17 cellular contexts compared by ENCODE assay signal in the genomic region with DNA sequence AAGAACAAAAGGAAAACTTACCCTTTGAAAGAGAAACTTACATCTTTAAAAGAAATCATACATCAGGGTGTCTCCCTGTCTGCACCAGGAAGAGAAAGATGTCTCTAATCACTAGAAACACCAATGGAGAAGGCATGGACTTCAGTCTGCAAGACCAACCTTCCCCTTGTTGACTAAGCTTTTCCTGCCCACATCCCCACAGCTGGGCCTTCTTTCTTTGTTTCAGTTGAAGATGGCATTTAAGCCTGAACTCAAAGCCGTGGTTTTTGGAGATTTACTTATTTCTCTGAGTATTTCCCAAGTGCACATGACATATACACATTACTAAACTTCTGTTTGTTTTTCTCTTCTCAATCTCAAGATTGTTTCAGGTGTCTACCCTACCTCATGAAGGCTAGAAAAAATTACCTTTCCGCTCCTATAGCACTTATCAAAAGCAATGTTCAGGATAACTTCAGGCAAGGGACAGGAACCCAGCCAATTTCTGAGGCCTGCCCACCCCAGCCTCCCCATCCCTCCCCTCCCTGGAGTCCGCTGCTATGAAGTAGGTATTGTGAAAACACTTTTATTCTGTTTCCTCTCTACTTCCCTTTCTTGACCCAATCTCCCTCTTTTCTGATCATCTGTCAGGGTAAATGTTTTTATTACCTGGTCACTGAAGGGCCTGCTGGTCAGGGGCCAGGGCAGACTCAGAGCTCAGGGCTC. TPM values are rescaled to one million over a fixed set of nuclear protein-coding genes. Genes with fewer than 3 reads are reported as not detected.
DNase-seq lines count a peak whose midpoint lies in the region; ATAC-seq and TF ChIP-seq lines count a peak whose summit lies in the region.
"Had no signal": no experiment of that assay in that cellular context is flagged by ENCODE, and none has a peak within 500 bp of the region (broad histone marks: within the 10 kb centered on the region; RNA-seq: fewer than 3 reads in every experiment).

No MANE protein-coding gene starts in this region.

- H3K27me3 Mint-ChIP-seq in T-helper 2 cell treated with Interferon-gamma antibody and Interleukin-4, amounts not matched to agents 5 μg/mL and 100 μg/mL, for 36 hours (ENCODE audit: low read depth) = no peaks in the 10 kb centered on the region
- H3K27me3 Mint-ChIP-seq in activated naive CD8-positive, alpha-beta T cell treated with anti-CD3 and anti-CD28 coated beads, Interleukin-2, amount 50 U/mL, for 24 hours = peaks cover 10% of the 10 kb centered on the region
- H3K27me3 Mint-ChIP-seq in neural crest cell (ENCODE audit: low read depth) (peaks cover 16% of the 10 kb centered on the region), glutamatergic neuron (ENCODE audit: unreplicated experiment) (no peaks in the 10 kb centered on the region)
- peaks cover 0 to 11% (median 9%) of the 10 kb centered on the region in 5 donors for H3K27me3 Mint-ChIP-seq in naive thymus-derived CD4-positive, alpha-beta T cell

- no peak overlapping the region for H3K4me3 ChIP-seq in Loucy (ENCODE audit: low read length, poor library complexity, severe bottlenecking)
- no peak overlapping the region for H3K4me3 ChIP-seq in naive thymus-derived CD4-positive, alpha-beta T cell (ENCODE audit: low read length)
- H3K4me3 ChIP-seq: A549, ascending aorta, left lung had no signal

- H3K79me2 ChIP-seq in Loucy (ENCODE audit: insufficient read depth, low read length) = peaks cover 21% of the 10 kb centered on the region

- intact Hi-C loops in naive thymus-derived CD4-positive, alpha-beta T cell (cut with micrococcal nuclease) = loop anchor here (5.0 to 10.0 kb wide), 2 partner anchors 1021 to 1039 kb away; a partner anchor contains a TSS

- DNase-seq in T-helper 2 cell treated with Interferon-gamma antibody and Interleukin-4, amounts not matched to agents 5 μg/mL and 100 μg/mL, for 36 hours (ENCODE audit: low spot score) = peak; percentile 42
- DNase-seq in T-helper 2 cell = no peak
- peak; percentile 25 for DNase-seq in activated naive CD8-positive, alpha-beta T cell treated with anti-CD3 and anti-CD28 coated beads, Interleukin-2, amount 50 U/mL, for 24 hours
- DNase-seq in neural crest cell (ENCODE audit: low read depth, low spot score) = no peak
- no peak for DNase-seq in glutamatergic neuron
- no peak for DNase-seq in cerebellum (ENCODE audit: low spot score)
- DNase-seq in naive thymus-derived CD4-positive, alpha-beta T cell = no peak
- DNase-seq: activated T-cell treated with anti-CD3 and anti-CD28 coated beads, Interleukin-2, amount 50 U/mL, for 72 hours; left lung; naive B cell; NCI-H1048; NCI-H2171 treated with DMSO at 0.1 percent for 48 hours; NK-92 treated with Interleukin-12 subunit alpha and Interleukin-12 subunit beta, amount 100 ng/mL, for 24 hours; SK-N-SH had no signal

- H3K4me1 ChIP-seq in Loucy (ENCODE audit: insufficient read depth, low read length, poor library complexity, severe bottlenecking) = peaks cover 33% of the 10 kb centered on the region
- H3K4me1 ChIP-seq in naive thymus-derived CD4-positive, alpha-beta T cell (ENCODE audit: control insufficient read depth in 2 of 2, insufficient read depth in 2 of 2, low read length in 2 of 2) = peaks cover 5 to 10% of the 10 kb centered on the region in 2 donors

- H3K9me2 ChIP-seq in Loucy (replicated peaks; ENCODE audit: low read depth, low read length) = no peaks in the 10 kb centered on the region
- H3K9me2 ChIP-seq: SK-N-SH had no signal

- H3K36me3 Mint-ChIP-seq in T-helper 2 cell treated with Interferon-gamma antibody and Interleukin-4, amounts not matched to agents 5 μg/mL and 100 μg/mL, for 36 hours (ENCODE audit: low read depth) = no peaks in the 10 kb centered on the region
- no peaks in the 10 kb centered on the region for H3K36me3 Mint-ChIP-seq in activated naive CD8-positive, alpha-beta T cell treated with anti-CD3 and anti-CD28 coated beads, Interleukin-2, amount 50 U/mL, for 24 hours (ENCODE audit: low read depth)
- H3K36me3 Mint-ChIP-seq in neural crest cell (ENCODE audit: low read depth) (no peaks in the 10 kb centered on the region), glutamatergic neuron (ENCODE audit: unreplicated experiment) (no peaks in the 10 kb centered on the region)
- no peaks in the 10 kb centered on the region for H3K36me3 Mint-ChIP-seq in naive thymus-derived CD4-positive, alpha-beta T cell
- H3K36me3 Mint-ChIP-seq: naive B cell had no signal

- peaks cover 19% of the 10 kb centered on the region for H3K4me1 Mint-ChIP-seq in T-helper 2 cell treated with Interferon-gamma antibody and Interleukin-4, amounts not matched to agents 5 μg/mL and 100 μg/mL, for 36 hours (ENCODE audit: low read depth)
- H3K4me1 Mint-ChIP-seq in activated naive CD8-positive, alpha-beta T cell treated with anti-CD3 and anti-CD28 coated beads, Interleukin-2, amount 50 U/mL, for 24 hours = peaks cover 48% of the 10 kb centered on the region
- H3K4me1 Mint-ChIP-seq in neural crest cell = peaks cover 26% of the 10 kb centered on the region
- peaks cover 18% of the 10 kb centered on the region for H3K4me1 Mint-ChIP-seq in glutamatergic neuron (ENCODE audit: low read depth, unreplicated experiment)
- peaks cover 12 to 34% (median 26%) of the 10 kb centered on the region in 7 donors for H3K4me1 Mint-ChIP-seq in naive thymus-derived CD4-positive, alpha-beta T cell

- ATAC-seq in activated naive CD8-positive, alpha-beta T cell treated with anti-CD3 and anti-CD28 coated beads, Interleukin-2, amount 50 U/mL, for 24 hours = peak; percentile 34
- no peak for ATAC-seq in naive thymus-derived CD4-positive, alpha-beta T cell
- ATAC-seq: A549; activated T-cell treated with anti-CD3 and anti-CD28 coated beads, Interleukin-2, amount 50 U/mL, for 72 hours; left lung had no signal

- no peaks in the 10 kb centered on the region for H3K9me3 ChIP-seq in Loucy (ENCODE audit: insufficient read depth, low read depth, low read length)
- no peaks in the 10 kb centered on the region for H3K9me3 ChIP-seq in naive thymus-derived CD4-positive, alpha-beta T cell (ENCODE audit: control insufficient read depth in 2 of 3, low read length in 3 of 3)
- H3K9me3 ChIP-seq: A549, ascending aorta, left lung, SK-N-SH had no signal

- POLR2A ChIA-PET in naive thymus-derived CD4-positive, alpha-beta T cell (lab: Charles Lee) = interaction anchor here (0.6 kb wide), 1 partner anchor 648 kb away, joined by 3 read pairs; a partner anchor contains a TSS

- peaks cover 9% of the 10 kb centered on the region; the same call in 1 of the 2 replicates for H3F3A ChIP-seq in Loucy (ENCODE audit: low read depth)

- H2AFZ ChIP-seq in Loucy (ENCODE audit: low read length) = peak overlapping the region; percentile 93

- no peaks in the 10 kb centered on the region for H3K36me3 ChIP-seq in Loucy (ENCODE audit: insufficient read depth, low read length)
- no peaks in the 10 kb centered on the region for H3K36me3 ChIP-seq in naive thymus-derived CD4-positive, alpha-beta T cell (ENCODE audit: control insufficient read depth in 2 of 3, insufficient read depth in 3 of 3, low read length in 3 of 3)
- H3K36me3 ChIP-seq: ascending aorta, left lung had no signal

- no peaks in the 10 kb centered on the region for H3K27me3 ChIP-seq in Loucy (ENCODE audit: insufficient read depth, low read length, poor library complexity, severe bottlenecking)
- no peaks in the 10 kb centered on the region for H3K27me3 ChIP-seq in naive thymus-derived CD4-positive, alpha-beta T cell (ENCODE audit: control insufficient read depth in 2 of 2, insufficient read depth in 2 of 2, low read length in 2 of 2)
- H3K27me3 ChIP-seq: ascending aorta, left lung had no signal

- H3K4me2 ChIP-seq in Loucy (ENCODE audit: low read depth, low read length, poor library complexity, severe bottlenecking) = peak overlapping the region; percentile 8
- H3K4me2 ChIP-seq: A549, SK-N-SH had no signal

- TF ChIP-seq CTCF in Loucy (conservative IDR thresholded peaks at IDR 0.05; ENCODE audit: low read length) = no peak
- no peak for TF ChIP-seq CTCF in neural crest cell (conservative IDR thresholded peaks at IDR 0.05)
- no peak for TF ChIP-seq CTCF in glutamatergic neuron (IDR thresholded peaks at IDR 0.05; ENCODE audit: partially characterized antibody, unreplicated experiment)

- H3K27ac ChIP-seq in naive thymus-derived CD4-positive, alpha-beta T cell (ENCODE audit: low read depth, low read length) = no peak overlapping the region
- H3K27ac ChIP-seq: A549, ascending aorta had no signal

- CTCF ChIA-PET in naive thymus-derived CD4-positive, alpha-beta T cell (lab: Charles Lee) = interaction anchor here (0.6 to 5.6 kb wide), 11 partner anchors 8 to 581 kb away, joined by 3 to 64 read pairs (median 7); a partner anchor contains a TSS

- no peak overlapping the region for H3K4me3 Mint-ChIP-seq in T-helper 2 cell treated with Interferon-gamma antibody and Interleukin-4, amounts not matched to agents 5 μg/mL and 100 μg/mL, for 36 hours
- H3K4me3 Mint-ChIP-seq in activated naive CD8-positive, alpha-beta T cell treated with anti-CD3 and anti-CD28 coated beads, Interleukin-2, amount 50 U/mL, for 24 hours = peak overlapping the region; percentile 4
- H3K4me3 Mint-ChIP-seq in neural crest cell (no peak overlapping the region), glutamatergic neuron (ENCODE audit: unreplicated experiment) (no peak overlapping the region)
- H3K4me3 Mint-ChIP-seq in naive thymus-derived CD4-positive, alpha-beta T cell = peak overlapping the region in 1 of 10 donors; percentile 17
- H3K4me3 Mint-ChIP-seq: activated T-cell treated with anti-CD3 and anti-CD28 coated beads, Interleukin-2, amount 50 U/mL, for 72 hours had no signal

- H3K27ac Mint-ChIP-seq in T-helper 2 cell treated with Interferon-gamma antibody and Interleukin-4, amounts not matched to agents 5 μg/mL and 100 μg/mL, for 36 hours = no peak overlapping the region
- peak overlapping the region; percentile 37 for H3K27ac Mint-ChIP-seq in activated naive CD8-positive, alpha-beta T cell treated with anti-CD3 and anti-CD28 coated beads, Interleukin-2, amount 50 U/mL, for 24 hours
- H3K27ac Mint-ChIP-seq in neural crest cell (ENCODE audit: unreplicated experiment) = peak overlapping the region; percentile 83
- H3K27ac Mint-ChIP-seq in glutamatergic neuron (ENCODE audit: unreplicated experiment) = no peak overlapping the region
- peak overlapping the region in 2 of 9 donors; percentile 43 to 72 for H3K27ac Mint-ChIP-seq in naive thymus-derived CD4-positive, alpha-beta T cell
- H3K27ac Mint-ChIP-seq: activated T-cell treated with anti-CD3 and anti-CD28 coated beads, Interleukin-2, amount 50 U/mL, for 72 hours had no signal

- peak overlapping the region; percentile 48 for H3K9ac ChIP-seq in Loucy (ENCODE audit: low read depth, low read length, poor library complexity, severe bottlenecking)
- H3K9ac ChIP-seq: SK-N-SH had no signal

- H3K9me3 Mint-ChIP-seq in T-helper 2 cell treated with Interferon-gamma antibody and Interleukin-4, amounts not matched to agents 5 μg/mL and 100 μg/mL, for 36 hours = no peaks in the 10 kb centered on the region
- no peaks in the 10 kb centered on the region for H3K9me3 Mint-ChIP-seq in activated naive CD8-positive, alpha-beta T cell treated with anti-CD3 and anti-CD28 coated beads, Interleukin-2, amount 50 U/mL, for 24 hours
- H3K9me3 Mint-ChIP-seq in neural crest cell = no peaks in the 10 kb centered on the region
- no peaks in the 10 kb centered on the region for H3K9me3 Mint-ChIP-seq in glutamatergic neuron (ENCODE audit: unreplicated experiment)
- no peaks in the 10 kb centered on the region for H3K9me3 Mint-ChIP-seq in naive thymus-derived CD4-positive, alpha-beta T cell
- H3K9me3 Mint-ChIP-seq: activated T-cell treated with anti-CD3 and anti-CD28 coated beads, Interleukin-2, amount 50 U/mL, for 72 hours had no signal

- no peaks in the 10 kb centered on the region for H4K20me1 ChIP-seq in Loucy (ENCODE audit: insufficient read depth, low read length, poor library complexity, severe bottlenecking)

RNA-seq across cellular contexts. Expression of a gene that starts 2.8 kb away (rescaled TPM):
- total RNA-seq in neural crest cell = 5.3 and 6.0 TPM in 2 replicates
- 7.8 TPM for total RNA-seq in glutamatergic neuron (ENCODE audit: unreplicated experiment)
- total RNA-seq in cerebellum = 3.2 TPM
- 1 to 10 TPM; 3.5 to 7.2 (median 5.1) TPM for total RNA-seq in naive thymus-derived CD4-positive, alpha-beta T cell
- 10 to 100 TPM in 1 of 2 donors, 1 to 10 TPM in 1; 4.8 to 11.2 TPM for polyA plus RNA-seq in naive thymus-derived CD4-positive, alpha-beta T cell

Comparison
In these comparisons a context has a peak if more than half of its experiments do, and no peak if none do; other contexts are left out.
1. DNase-seq: peak in T-helper 2 cell treated with Interferon-gamma antibody and Interleukin-4, amounts not matched to agents 5 μg/mL and 100 μg/mL, for 36 hours (single experiment) and activated naive CD8-positive, alpha-beta T cell treated with anti-CD3 and anti-CD28 coated beads, Interleukin-2, amount 50 U/mL, for 24 hours (single experiment); none in T-helper 2 cell (0 of 5), neural crest cell (single experiment), glutamatergic neuron (single experiment), cerebellum (single experiment) and naive thymus-derived CD4-positive, alpha-beta T cell (0 of 9).
2. H3K27ac Mint-ChIP-seq: peak in activated naive CD8-positive, alpha-beta T cell treated with anti-CD3 and anti-CD28 coated beads, Interleukin-2, amount 50 U/mL, for 24 hours (single experiment) and neural crest cell (single experiment); none in T-helper 2 cell treated with Interferon-gamma antibody and Interleukin-4, amounts not matched to agents 5 μg/mL and 100 μg/mL, for 36 hours (single experiment) and glutamatergic neuron (single experiment).